In the genomic region with DNA sequence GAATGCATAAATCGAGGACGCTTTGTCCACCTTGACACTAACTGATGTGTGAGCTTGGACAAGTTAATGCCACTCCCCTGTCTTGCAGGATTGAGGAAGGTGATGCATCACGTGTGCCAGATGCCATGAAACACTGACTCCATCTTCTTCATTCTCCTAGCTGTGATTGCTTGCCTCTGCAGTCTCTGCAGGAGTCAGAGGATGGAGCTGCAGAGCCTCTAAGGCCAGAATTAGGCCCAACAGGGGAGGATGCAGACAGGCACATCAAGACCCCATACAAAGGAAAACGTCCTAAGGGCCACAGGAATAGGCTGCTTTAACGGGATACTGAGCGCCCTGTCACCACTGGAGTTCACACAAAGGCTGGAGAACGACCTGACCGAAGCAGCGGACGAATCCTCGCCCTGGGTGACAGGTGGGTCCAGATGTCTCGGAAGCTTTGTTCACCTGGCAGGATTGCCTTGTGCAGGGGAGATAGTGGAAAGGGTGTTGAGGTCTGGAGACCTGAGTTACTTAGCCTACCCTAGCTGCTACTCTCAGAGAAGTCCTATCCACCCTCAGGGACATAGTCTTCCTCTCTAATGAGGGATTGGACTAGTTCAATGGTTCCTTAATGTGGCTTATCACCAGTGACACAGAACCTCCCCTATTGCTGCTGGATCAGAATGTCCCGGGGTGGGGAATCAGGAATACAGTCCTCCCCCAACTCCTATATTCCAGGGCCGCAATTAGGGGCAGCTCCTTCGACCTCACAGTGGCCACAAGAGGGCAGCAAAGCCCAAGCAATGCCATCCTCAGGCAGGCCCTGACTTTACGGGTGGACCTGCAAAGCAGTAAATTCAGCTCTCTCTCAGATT, we compare ENCODE assay signal across 8 cellular contexts. TPM values are rescaled to one million over a fixed set of nuclear protein-coding genes. Genes with fewer than 3 reads are reported as not detected.
DNase-seq lines count a peak whose midpoint lies in the region; ATAC-seq and TF ChIP-seq lines count a peak whose summit lies in the region.

No MANE protein-coding gene starts in this region.

- TF ChIP-seq POLR2A in erythroblast (IDR thresholded peaks at IDR 0.05; ENCODE audit: low read length) = no peak

- no peaks in the 10 kb centered on the region for H3K36me3 Mint-ChIP-seq in natural killer cell treated with Interleukin-12 subunit alpha and Interleukin-12 subunit beta and Interleukin-15 and Interleukin-18, amount 100 ng/mL, for 72 hours

- no peak overlapping the region for H3K27ac ChIP-seq in OCI-LY1 (ENCODE audit: low read depth, low read length, poor library complexity, severe bottlenecking)

- peak; percentile 79 for ATAC-seq in GM19035 (IDR thresholded peaks at IDR 0.05; ENCODE audit: unreplicated experiment)
- peak; percentile 69 to 74 for ATAC-seq in natural killer cell treated with Interleukin-12 subunit alpha and Interleukin-12 subunit beta and Interleukin-15 and Interleukin-18, amount 100 ng/mL, for 72 hours

- H3K9me3 ChIP-seq in OCI-LY1 (ENCODE audit: low read length) = no peaks in the 10 kb centered on the region

- H3K9me2 ChIP-seq in OCI-LY1 (ENCODE audit: low read depth, low read length) = no peaks in the 10 kb centered on the region

- H3F3A ChIP-seq in OCI-LY1 (ENCODE audit: insufficient read depth, low read length) = no peaks in the 10 kb centered on the region

- peak; percentile 32 for DNase-seq in AG09319 (ENCODE audit: extremely low read depth, low read depth)
- DNase-seq in HS-27A (ENCODE audit: low read depth) = peak; percentile 30
- DNase-seq in activated CD8-positive, alpha-beta memory T cell treated with anti-CD3 and anti-CD28 coated beads, Interleukin-2, amount 50 U/mL, for 48 hours = peak; percentile 90
- peak; percentile 66 to 85 for DNase-seq in erythroblast (lab: John Stamatoyannopoulos, UW)
- peak; percentile 71 for DNase-seq in natural killer cell treated with Interleukin-12 subunit alpha and Interleukin-12 subunit beta and Interleukin-15 and Interleukin-18, amount 100 ng/mL, for 72 hours (ENCODE audit: low spot score)
- DNase-seq in stimulated activated naive CD4-positive, alpha-beta T cell (lab: John Stamatoyannopoulos, UW) = peak; percentile 44 to 78 (median 59)

- TF ChIP-seq CTCF in AG09319 (IDR thresholded peaks at IDR 0.05; ENCODE audit: low read depth, low read length) = peak; percentile 83
- peak; percentile 86 for TF ChIP-seq CTCF in OCI-LY1 (IDR thresholded peaks at IDR 0.05; ENCODE audit: low read length)

- peaks cover 16 to 26% of the 10 kb centered on the region in 2 donors for H3K27me3 Mint-ChIP-seq in natural killer cell treated with Interleukin-12 subunit alpha and Interleukin-12 subunit beta and Interleukin-15 and Interleukin-18, amount 100 ng/mL, for 72 hours

- H3K27ac Mint-ChIP-seq in natural killer cell treated with Interleukin-12 subunit alpha and Interleukin-12 subunit beta and Interleukin-15 and Interleukin-18, amount 100 ng/mL, for 72 hours = no peak overlapping the region

- no peak overlapping the region for H3K9ac ChIP-seq in OCI-LY1 (ENCODE audit: low read length)

- no peak overlapping the region for H3K4me3 ChIP-seq in OCI-LY1 (ENCODE audit: low read depth, low read length, poor library complexity, severe bottlenecking)

- no peaks in the 10 kb centered on the region for H3K27me3 ChIP-seq in OCI-LY1 (ENCODE audit: insufficient read depth, low read length)

- no peaks in the 10 kb centered on the region for H3K4me1 ChIP-seq in OCI-LY1 (ENCODE audit: insufficient read depth, low read length, severe bottlenecking)

- H3K9me3 Mint-ChIP-seq in natural killer cell treated with Interleukin-12 subunit alpha and Interleukin-12 subunit beta and Interleukin-15 and Interleukin-18, amount 100 ng/mL, for 72 hours = no peaks in the 10 kb centered on the region

- H3K36me3 ChIP-seq in OCI-LY1 (ENCODE audit: insufficient read depth, low read length) = no peaks in the 10 kb centered on the region

- H3K4me2 ChIP-seq in OCI-LY1 (ENCODE audit: low read length) = no peak overlapping the region

- no peaks in the 10 kb centered on the region for H3K79me2 ChIP-seq in OCI-LY1 (ENCODE audit: insufficient read depth, low read length)

- peaks cover 2 to 9% of the 10 kb centered on the region in 2 donors for H3K4me1 Mint-ChIP-seq in natural killer cell treated with Interleukin-12 subunit alpha and Interleukin-12 subunit beta and Interleukin-15 and Interleukin-18, amount 100 ng/mL, for 72 hours (ENCODE audit: low read depth in 2 of 2)

- no peak overlapping the region for H3K4me3 Mint-ChIP-seq in natural killer cell treated with Interleukin-12 subunit alpha and Interleukin-12 subunit beta and Interleukin-15 and Interleukin-18, amount 100 ng/mL, for 72 hours

- H4K20me1 ChIP-seq in OCI-LY1 (ENCODE audit: insufficient read depth, low read length) = no peaks in the 10 kb centered on the region

- H2AFZ ChIP-seq in OCI-LY1 (ENCODE audit: low read length) = no peak overlapping the region

RNA-seq across cellular contexts. Expression of a gene that starts 32.4 kb away (rescaled TPM):
- total RNA-seq in natural killer cell treated with Interleukin-12 subunit alpha and Interleukin-12 subunit beta and Interleukin-15 and Interleukin-18, amount 100 ng/mL, for 72 hours = not detected

Comparison
In these comparisons a context has a peak if more than half of its experiments do, and no peak if none do; other contexts are left out.
1. DNase-seq: peak in every context shown above with its lines; median percentile 90 in activated CD8-positive, alpha-beta memory T cell treated with anti-CD3 and anti-CD28 coated beads, Interleukin-2, amount 50 U/mL, for 48 hours; 76 in erythroblast; 71 in natural killer cell treated with Interleukin-12 subunit alpha and Interleukin-12 subunit beta and Interleukin-15 and Interleukin-18, amount 100 ng/mL, for 72 hours; 59 in stimulated activated naive CD4-positive, alpha-beta T cell; 32 in AG09319; 30 in HS-27A.